ENCODE assay signal across 22 cellular contexts in the genomic region with DNA sequence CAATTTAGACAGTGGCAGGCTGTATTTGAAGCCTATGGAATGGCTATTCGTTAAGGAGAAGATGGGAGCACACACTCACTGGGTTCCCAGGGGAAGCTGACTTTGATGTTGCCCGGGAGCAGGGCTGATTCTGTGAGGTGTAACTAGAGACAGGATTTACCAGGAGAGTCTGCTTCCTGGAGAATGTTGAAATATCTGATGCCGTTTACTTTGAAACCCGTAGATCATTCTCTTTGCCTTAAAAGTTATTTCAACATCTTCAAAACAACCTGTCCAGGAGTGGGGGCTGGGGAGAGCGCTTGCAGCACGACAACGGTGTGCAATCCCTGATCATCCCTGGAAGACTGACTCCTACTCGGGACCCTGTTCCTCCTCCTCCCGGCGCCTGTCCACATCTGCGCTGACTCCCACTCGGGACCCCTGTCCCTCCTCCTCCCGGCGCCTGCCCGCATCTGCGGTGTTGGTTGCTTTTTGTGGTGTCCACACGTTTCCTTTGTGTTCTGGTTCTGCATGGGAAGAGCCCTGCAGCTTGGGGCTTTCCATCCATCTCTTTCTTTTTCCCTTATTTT. TPM values are rescaled to one million over a fixed set of nuclear protein-coding genes. Genes with fewer than 3 reads are reported as not detected.
A peak's percentile ranks its signal among the peaks of the same experiment; 100 is the strongest.
DNase-seq lines count a peak whose midpoint lies in the region; ATAC-seq, FAIRE-seq and TF ChIP-seq lines count a peak whose summit lies in the region.
"Had no signal": no experiment of that assay in that cellular context is flagged by ENCODE, and none has a peak within 500 bp of the region (broad histone marks: within the 10 kb centered on the region; RNA-seq: fewer than 3 reads in every experiment).

No MANE protein-coding gene starts in this region.

- no peaks in the 10 kb centered on the region for H3K79me2 ChIP-seq in HepG2 (ENCODE audit: insufficient read depth, low read length)

- H3K4me3 Mint-ChIP-seq in activated naive CD4-positive, alpha-beta T cell treated with anti-CD3 and anti-CD28 coated beads for 36 hours = no peak overlapping the region
- H3K4me3 Mint-ChIP-seq: CD8-positive, alpha-beta memory T cell had no signal

- TF ChIP-seq EP300 in HepG2 (IDR thresholded peaks at IDR 0.05; ENCODE audit: low read depth in 2 of 2, low read length in 2 of 2) (no peak), HepG2 (CRISPR knock-in tag; IDR thresholded peaks at IDR 0.05; ENCODE audit: borderline replicate concordance) (no peak)

- H3K36me3 ChIP-seq in HepG2 (replicated peaks in 1 of 2; ENCODE audit: control insufficient read depth in 1 of 2, insufficient read depth in 2 of 2, low read length in 2 of 2) (peaks cover 7 to 23% of the 10 kb centered on the region in 2 experiments; a peak in 4 of 5 replicates), right lobe of liver (no peaks in the 10 kb centered on the region)

- peak; percentile 60 for DNase-seq in HepG2 (ENCODE audit: low spot score)
- no peak for DNase-seq in right lobe of liver
- DNase-seq in choroid plexus epithelial cell (ENCODE audit: low read depth) = peak; percentile 9
- DNase-seq in left kidney (ENCODE audit: low read depth, low spot score) = peak; percentile 65
- no peak for DNase-seq in urothelium cell line (ENCODE audit: low spot score)
- no peak for DNase-seq in DMS 273 treated with DMSO at 0.1 percent for 48 hours (lab: John Stamatoyannopoulos, UW)
- DNase-seq in activated naive CD4-positive, alpha-beta T cell treated with anti-CD3 and anti-CD28 coated beads for 36 hours = no peak
- DNase-seq: 8988T; Calu3; CD8-positive, alpha-beta memory T cell; KBM-7; NCI-H1092; NCI-H146; NCI-H2029; NCI-H2227 treated with DMSO at 0.1 percent for 48 hours; NCI-H510A treated with DMSO at 0.1 percent for 48 hours; NCI-H748 treated with DMSO at 0.1 percent for 48 hours had no signal

- H3K36me3 Mint-ChIP-seq in activated naive CD4-positive, alpha-beta T cell treated with anti-CD3 and anti-CD28 coated beads for 36 hours (ENCODE audit: low read depth) = no peaks in the 10 kb centered on the region

- no peak overlapping the region for H3K9ac ChIP-seq in HepG2 (ENCODE audit: insufficient read depth, low read depth, low read length)

- H3K4me3 ChIP-seq in HepG2 (replicated peaks in 1 of 3; ENCODE audit: insufficient read depth in 1 of 3, low read depth in 2 of 3, low read length in 3 of 3) = no peak overlapping the region
- no peak overlapping the region for H3K4me3 ChIP-seq in right lobe of liver
- no peak overlapping the region for H3K4me3 ChIP-seq in choroid plexus epithelial cell (ENCODE audit: low read depth, low read length)

- CTCF ChIA-PET in HepG2 (lab: Yijun Ruan, JAX; ENCODE audit: low intra/inter-chr PET ratio, low total read pairs) = no interaction called here
- CTCF ChIA-PET in activated naive CD4-positive, alpha-beta T cell treated with anti-CD3 and anti-CD28 coated beads for 36 hours (lab: Charles Lee) = no interaction called here

- H3K9me3 ChIP-seq in HepG2 (ENCODE audit: low read length) = no peaks in the 10 kb centered on the region
- H3K9me3 ChIP-seq in right lobe of liver = no peaks in the 10 kb centered on the region

- no peak overlapping the region for H3K4me2 ChIP-seq in HepG2 (ENCODE audit: low read depth, low read length)

- H3K27me3 ChIP-seq in HepG2 (ENCODE audit: control insufficient read depth in 1 of 2, insufficient read depth in 2 of 2, low read length in 2 of 2) = no peaks in the 10 kb centered on the region
- no peaks in the 10 kb centered on the region for H3K27me3 ChIP-seq in right lobe of liver

- intact Hi-C loops in HepG2 (cut with micrococcal nuclease; ENCODE audit: unreplicated experiment) (no loop called here), right lobe of liver (cut with DNase I) (no loop called here)
- intact Hi-C loops in activated naive CD4-positive, alpha-beta T cell treated with anti-CD3 and anti-CD28 coated beads for 36 hours (cut with micrococcal nuclease) = no loop called here

- peak; percentile 14; the same call in 2 of the 3 replicates for ATAC-seq in HepG2
- no peak for ATAC-seq in right lobe of liver
- ATAC-seq in GM21390 (IDR thresholded peaks at IDR 0.05; ENCODE audit: unreplicated experiment) = no peak

- H3K4me1 ChIP-seq in HepG2 (ENCODE audit: insufficient read depth, low read length) (peaks cover 14% of the 10 kb centered on the region), right lobe of liver (no peaks in the 10 kb centered on the region)

- no peak for TF ChIP-seq CTCF in HepG2 (CRISPR knock-in tag; IDR thresholded peaks at IDR 0.05)
- no peak for TF ChIP-seq CTCF in right lobe of liver (IDR thresholded peaks at IDR 0.05)
- no peak for TF ChIP-seq CTCF in choroid plexus epithelial cell (conservative IDR thresholded peaks at IDR 0.05; ENCODE audit: low read depth, low read length)

- H3K9me3 Mint-ChIP-seq in activated naive CD4-positive, alpha-beta T cell treated with anti-CD3 and anti-CD28 coated beads for 36 hours = no peaks in the 10 kb centered on the region
- H3K9me3 Mint-ChIP-seq: CD8-positive, alpha-beta memory T cell had no signal

- TF ChIP-seq RAD21 in HepG2 (CRISPR knock-in tag; IDR thresholded peaks at IDR 0.05) = no peak

- no peaks in the 10 kb centered on the region for H4K20me1 ChIP-seq in HepG2 (ENCODE audit: insufficient read depth, low read length)

- no peaks in the 10 kb centered on the region for H3K27me3 Mint-ChIP-seq in activated naive CD4-positive, alpha-beta T cell treated with anti-CD3 and anti-CD28 coated beads for 36 hours (ENCODE audit: low read depth)
- H3K27me3 Mint-ChIP-seq: CD8-positive, alpha-beta memory T cell had no signal

- FAIRE-seq in HepG2 (lab: Jason Lieb, UNC) (no peak), urothelium cell line (lab: Jason Lieb, UNC) (peak; percentile 44)
- FAIRE-seq: G401.6, GM12892, H1 had no signal

- TF ChIP-seq POLR2A in HepG2 (IDR thresholded peaks at IDR 0.05; ENCODE audit: insufficient read depth in 1 of 2, low read depth in 2 of 2, low read length in 2 of 2) = no peak
- TF ChIP-seq POLR2A in right lobe of liver (IDR thresholded peaks at IDR 0.05) = no peak

- no peak overlapping the region for H3K27ac Mint-ChIP-seq in activated naive CD4-positive, alpha-beta T cell treated with anti-CD3 and anti-CD28 coated beads for 36 hours

- H3K27ac ChIP-seq in HepG2 (ENCODE audit: extremely low read length, insufficient read depth, low read length) = no peak overlapping the region
- no peak overlapping the region for H3K27ac ChIP-seq in right lobe of liver
- H3K27ac ChIP-seq: C4-2B had no signal

- WGBS in HepG2 (ENCODE audit: low lambda C conversion rate) = 78% methylated on average over 11 of the region's 17 CpGs
- 80% methylated on average over 9 of the region's 17 CpGs for WGBS in right lobe of liver (ENCODE audit: insufficient coverage, low coverage, low lambda C conversion rate, missing lambda C conversion rate)

- in situ Hi-C loops in HepG2 (cut with HindIII; ENCODE audit: extremely low pct_ligation_motif_present, low pct_unique_long_range_greater_than_20kb) = no loop called here

- POLR2A ChIA-PET in HepG2 (lab: Yijun Ruan, JAX) = no interaction called here

- H2AFZ ChIP-seq in HepG2 (ENCODE audit: low read length) = no peak overlapping the region

- no TSS peak for BruUV-seq in HepG2 (replicated peaks; lab: Mats Ljungman, UMichigan)

- H3K4me1 Mint-ChIP-seq in activated naive CD4-positive, alpha-beta T cell treated with anti-CD3 and anti-CD28 coated beads for 36 hours (ENCODE audit: low read depth) = no peaks in the 10 kb centered on the region
- H3K4me1 Mint-ChIP-seq: CD8-positive, alpha-beta memory T cell had no signal

TF ChIP-seq in HepG2, 621 proteins besides CTCF, POLR2A, EP300 and RAD21 (continues in another document):
- TF ChIP-seq, protein P1, sequence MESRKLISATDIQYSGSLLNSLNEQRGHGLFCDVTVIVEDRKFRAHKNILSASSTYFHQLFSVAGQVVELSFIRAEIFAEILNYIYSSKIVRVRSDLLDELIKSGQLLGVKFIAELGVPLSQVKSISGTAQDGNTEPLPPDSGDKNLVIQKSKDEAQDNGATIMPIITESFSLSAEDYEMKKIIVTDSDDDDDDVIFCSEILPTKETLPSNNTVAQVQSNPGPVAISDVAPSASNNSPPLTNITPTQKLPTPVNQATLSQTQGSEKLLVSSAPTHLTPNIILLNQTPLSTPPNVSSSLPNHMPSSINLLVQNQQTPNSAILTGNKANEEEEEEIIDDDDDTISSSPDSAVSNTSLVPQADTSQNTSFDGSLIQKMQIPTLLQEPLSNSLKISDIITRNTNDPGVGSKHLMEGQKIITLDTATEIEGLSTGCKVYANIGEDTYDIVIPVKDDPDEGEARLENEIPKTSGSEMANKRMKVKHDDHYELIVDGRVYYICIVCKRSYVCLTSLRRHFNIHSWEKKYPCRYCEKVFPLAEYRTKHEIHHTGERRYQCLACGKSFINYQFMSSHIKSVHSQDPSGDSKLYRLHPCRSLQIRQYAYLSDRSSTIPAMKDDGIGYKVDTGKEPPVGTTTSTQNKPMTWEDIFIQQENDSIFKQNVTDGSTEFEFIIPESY (CRISPR knock-in tag; IDR thresholded peaks at IDR 0.05) = peak; percentile 59; the same call in 1 of the 2 replicates

RNA-seq across cellular contexts. Expression of a gene that starts 48.3 kb away (rescaled TPM):
- total RNA-seq in HepG2 (2016; rRNA removed; fragmentation: Illumina TruSeq; extraction: Trizol) = 0.01 and 0.02 TPM in 2 replicates
- not detected in 2 replicates for total RNA-seq in HepG2 (2016; cell fraction: cytosol; rRNA removed; fragmentation: Illumina TruSeq; extraction: Trizol; ENCODE audit: low read depth)
- total RNA-seq in HepG2 (2016; cell fraction: insoluble cytoplasmic fraction; rRNA removed; fragmentation: Illumina TruSeq; extraction: Trizol) = 0.11 TPM in 1 of 2 replicates, not detected in the other
- 0.14 TPM in 1 of 2 replicates, not detected in the other for total RNA-seq in HepG2 (2016; cell fraction: membrane; rRNA removed; fragmentation: Illumina TruSeq; extraction: Trizol)
- 0.34 and 0.85 TPM in 2 replicates for total RNA-seq in HepG2 (2016; cell fraction: nucleus; rRNA removed; fragmentation: Illumina TruSeq; extraction: Trizol)
- polyA plus RNA-seq in HepG2 (2011; rRNA removed) = 0.03 TPM in 1 of 2 replicates, not detected in the other
- polyA plus RNA-seq in HepG2 (2011; cell fraction: cytosol; rRNA removed) = 0.01 and 0.03 TPM in 2 replicates
- polyA plus RNA-seq in HepG2 (2011; cell fraction: nucleus; rRNA removed) = 0.05 and 0.19 TPM in 2 replicates
- 0.04 and 0.12 TPM in 2 replicates for polyA plus RNA-seq in HepG2 (2012)
- not detected in 2 replicates for polyA plus RNA-seq in HepG2 (2016; cell fraction: cytosol; fragmentation: Illumina TruSeq; extraction: Trizol; ENCODE audit: low read depth)
- polyA plus RNA-seq in HepG2 (2016; cell fraction: insoluble cytoplasmic fraction; fragmentation: Illumina TruSeq; extraction: Trizol; ENCODE audit: low read depth) = not detected in 2 replicates
- not detected in 2 replicates for polyA plus RNA-seq in HepG2 (2016; cell fraction: membrane; fragmentation: Illumina TruSeq; extraction: Trizol; ENCODE audit: low read depth)
- 0.12 TPM in 1 of 2 replicates, not detected in the other for polyA plus RNA-seq in HepG2 (2016; cell fraction: nucleus; fragmentation: Illumina TruSeq; extraction: Trizol; ENCODE audit: insufficient read depth, low read depth)
- polyA minus RNA-seq in HepG2 (2011; rRNA and poly(A)+ RNA removed; ENCODE audit: low replicate concordance) = 0.36 TPM in 1 of 2 replicates, not detected in the other
- polyA minus RNA-seq in HepG2 (2011; cell fraction: cytosol; rRNA and poly(A)+ RNA removed) = not detected in 2 replicates
- 0.13 and 0.25 TPM in 2 replicates for polyA minus RNA-seq in HepG2 (2011; cell fraction: nucleus; rRNA and poly(A)+ RNA removed)
- under 1 TPM in 5 of 6 experiments, not detected in 1; under 0.01 to 0.12 (median 0.02) TPM for total RNA-seq in right lobe of liver
- not detected for total RNA-seq in activated naive CD4-positive, alpha-beta T cell treated with anti-CD3 and anti-CD28 coated beads for 36 hours
- total RNA-seq: CD8-positive, alpha-beta memory T cell had no signal
- polyA plus RNA-seq: CD8-positive, alpha-beta memory T cell had no signal

Comparison
In these comparisons a context has a peak if more than half of its experiments do, and no peak if none do; other contexts are left out.
1. DNase-seq: peak in HepG2 (single experiment), choroid plexus epithelial cell (single experiment) and left kidney (single experiment); none in right lobe of liver (0 of 3), urothelium cell line (single experiment), DMS 273 treated with DMSO at 0.1 percent for 48 hours (single experiment) and activated naive CD4-positive, alpha-beta T cell treated with anti-CD3 and anti-CD28 coated beads for 36 hours (single experiment).